ENCODE assay signal across 21 cellular contexts in genomic region chr17:57104461-57105175, GRCh38. TPM values are rescaled to one million over a fixed set of nuclear protein-coding genes. Genes with fewer than 3 reads are reported as not detected.
DNase-seq lines count a peak whose midpoint lies in the region; ATAC-seq, FAIRE-seq and TF ChIP-seq lines count a peak whose summit lies in the region.
"Had no signal": no experiment of that assay in that cellular context is flagged by ENCODE, and none has a peak within 500 bp of the region (broad histone marks: within the 10 kb centered on the region; RNA-seq: fewer than 3 reads in every experiment).

No MANE protein-coding gene starts in this region.

- H3K27me3 Mint-ChIP-seq in CD4-positive, CD25-positive, alpha-beta regulatory T cell, result no peaks in the 10 kb centered on the region
- H3K27me3 Mint-ChIP-seq in astrocyte (ENCODE audit: low read depth, unreplicated experiment), result no peaks in the 10 kb centered on the region

- no peak overlapping the region for H2AFZ ChIP-seq in astrocyte (ENCODE audit: low read depth, low read length)

- no peak overlapping the region for H3K4me3 ChIP-seq in CD4-positive, CD25-positive, alpha-beta regulatory T cell (ENCODE audit: low read depth, low read length)
- H3K4me3 ChIP-seq in astrocyte (ENCODE audit: insufficient read depth, low read depth, low read length) (no peak overlapping the region), body of pancreas (no peak overlapping the region)
- H3K4me3 ChIP-seq: BLaER1 treated with 17β-estradiol and CSF1 and Interleukin-3, amounts not matched to agents 10 nM and 100 nM; right lobe of liver had no signal

- intact Hi-C loops in body of pancreas (cut with DNase I), result no loop called here

- no peak for TF ChIP-seq POLR2A in body of pancreas (IDR thresholded peaks at IDR 0.05)

- H3K27ac ChIP-seq in CD4-positive, CD25-positive, alpha-beta regulatory T cell (ENCODE audit: insufficient read depth, low read length, poor library complexity, severe bottlenecking), result no peak overlapping the region
- H3K27ac ChIP-seq in astrocyte (ENCODE audit: low read depth, low read length) (no peak overlapping the region), body of pancreas (no peak overlapping the region)
- H3K27ac ChIP-seq: BLaER1 treated with 17β-estradiol and CSF1 and Interleukin-3, amounts not matched to agents 10 nM and 100 nM; neutrophil; right lobe of liver had no signal

- no peaks in the 10 kb centered on the region for H3K27me3 ChIP-seq in CD4-positive, CD25-positive, alpha-beta regulatory T cell (ENCODE audit: control insufficient read depth, insufficient read depth, low read length)
- no peaks in the 10 kb centered on the region for H3K27me3 ChIP-seq in astrocyte (ENCODE audit: insufficient read depth, low read length)
- no peaks in the 10 kb centered on the region for H3K27me3 ChIP-seq in body of pancreas
- H3K27me3 ChIP-seq: BLaER1 treated with 17β-estradiol and CSF1 and Interleukin-3, amounts not matched to agents 10 nM and 100 nM; neutrophil; right lobe of liver had no signal

- peaks cover 41% of the 10 kb centered on the region for H4K20me1 ChIP-seq in astrocyte (ENCODE audit: insufficient read depth, low read length)

- no peak for ATAC-seq in CD4-positive, CD25-positive, alpha-beta regulatory T cell (ENCODE audit: low read depth in 2 of 2)
- no peak for ATAC-seq in body of pancreas
- no peak for ATAC-seq in HG03108 (IDR thresholded peaks at IDR 0.05; ENCODE audit: unreplicated experiment)
- ATAC-seq in GM19463 (IDR thresholded peaks at IDR 0.05; ENCODE audit: unreplicated experiment), result no peak
- ATAC-seq: right lobe of liver, Right ventricle myocardium inferior had no signal

- no peak overlapping the region for H3K4me2 ChIP-seq in astrocyte (ENCODE audit: low read length)
- H3K4me2 ChIP-seq: BLaER1 treated with 17β-estradiol and CSF1 and Interleukin-3, amounts not matched to agents 10 nM and 100 nM had no signal

- 89 to 93% methylated on average over 6 to 7 of the region's 7 CpGs for WGBS in body of pancreas, 2 donors

- H3K36me3 ChIP-seq in CD4-positive, CD25-positive, alpha-beta regulatory T cell (ENCODE audit: control insufficient read depth, insufficient read depth, low read length), result peaks cover 16% of the 10 kb centered on the region
- H3K36me3 ChIP-seq in astrocyte (ENCODE audit: insufficient read depth, low read length), result no peaks in the 10 kb centered on the region
- no peaks in the 10 kb centered on the region for H3K36me3 ChIP-seq in body of pancreas (replicated peaks in 1 of 2; ENCODE audit: insufficient read depth in 1 of 2, low read depth in 2 of 2)
- H3K36me3 ChIP-seq: right lobe of liver had no signal

- peak overlapping the region in 2 of 3 donors; percentile 36 to 73 for H3K27ac Mint-ChIP-seq in CD4-positive, CD25-positive, alpha-beta regulatory T cell
- no peak overlapping the region for H3K27ac Mint-ChIP-seq in astrocyte (ENCODE audit: unreplicated experiment)
- H3K27ac Mint-ChIP-seq: mesothelial cell of epicardium; T-helper 1 cell treated with Interleukin-12 subunit alpha and Interleukin-12 subunit beta and Interleukin-4 antibody, amounts not matched to agents 30 μg/mL and 1 μg/mL, for 36 hours had no signal

- H3K4me3 Mint-ChIP-seq in CD4-positive, CD25-positive, alpha-beta regulatory T cell, result no peak overlapping the region
- H3K4me3 Mint-ChIP-seq in astrocyte (ENCODE audit: unreplicated experiment), result no peak overlapping the region
- H3K4me3 Mint-ChIP-seq: mesothelial cell of epicardium; T-helper 1 cell treated with Interleukin-12 subunit alpha and Interleukin-12 subunit beta and Interleukin-4 antibody, amounts not matched to agents 30 μg/mL and 1 μg/mL, for 36 hours had no signal

- DNase-seq in CD4-positive, CD25-positive, alpha-beta regulatory T cell, result no peak
- DNase-seq in HS-5 (ENCODE audit: low read depth), result peak; percentile 43
- peak; percentile 34 for DNase-seq in astrocyte (ENCODE audit: low read depth)
- DNase-seq in myocyte (ENCODE audit: low read depth), result peak; percentile 45
- DNase-seq in body of pancreas, result no peak
- no peak for DNase-seq in putamen (ENCODE audit: low spot score)
- DNase-seq: activated CD4-positive, CD25-positive, alpha-beta regulatory T cell; activated CD8-positive, alpha-beta memory T cell treated with anti-CD3 and anti-CD28 coated beads for 24 hours; DMS53; NCI-H2227 treated with DMSO at 0.1 percent for 48 hours; NK-92 treated with Interleukin-12 subunit alpha and Interleukin-12 subunit beta, amount 100 ng/mL, for 24 hours; right lobe of liver; stimulated activated CD4-positive, alpha-beta T cell treated with anti-CD3 and anti-CD28 coated beads, Interleukin-2, amount 100 ng/mL, for 48 hours had no signal

- no peak overlapping the region for H3K9ac ChIP-seq in astrocyte (ENCODE audit: low read length)
- H3K9ac ChIP-seq: BLaER1 treated with 17β-estradiol and CSF1 and Interleukin-3, amounts not matched to agents 10 nM and 100 nM had no signal

- no peak for FAIRE-seq in astrocyte (lab: Jason Lieb, UNC)
- FAIRE-seq: endothelial cell of umbilical vein had no signal

- no peaks in the 10 kb centered on the region for H3K9me3 ChIP-seq in CD4-positive, CD25-positive, alpha-beta regulatory T cell (ENCODE audit: control insufficient read depth in 2 of 2, low read length in 2 of 2)
- no peaks in the 10 kb centered on the region for H3K9me3 ChIP-seq in astrocyte (ENCODE audit: insufficient read depth, low read depth, low read length)
- no peaks in the 10 kb centered on the region for H3K9me3 ChIP-seq in body of pancreas
- H3K9me3 ChIP-seq: BLaER1 treated with 17β-estradiol and CSF1 and Interleukin-3, amounts not matched to agents 10 nM and 100 nM; neutrophil; right lobe of liver had no signal

- peaks cover 0 to 30% (median 2%) of the 10 kb centered on the region in 4 donors for H3K4me1 Mint-ChIP-seq in CD4-positive, CD25-positive, alpha-beta regulatory T cell
- H3K4me1 Mint-ChIP-seq in astrocyte (ENCODE audit: low read depth, unreplicated experiment), result peaks cover 12% of the 10 kb centered on the region

- H3K4me1 ChIP-seq in CD4-positive, CD25-positive, alpha-beta regulatory T cell (ENCODE audit: control insufficient read depth, insufficient read depth, low read length, poor library complexity, severe bottlenecking), result no peaks in the 10 kb centered on the region
- peaks cover 11% of the 10 kb centered on the region for H3K4me1 ChIP-seq in astrocyte (ENCODE audit: insufficient read depth, low read length)
- H3K4me1 ChIP-seq in body of pancreas, result peaks cover 17% of the 10 kb centered on the region

- peaks cover 2% of the 10 kb centered on the region for H3K79me2 ChIP-seq in astrocyte (ENCODE audit: insufficient read depth, low read length)

- H3K36me3 Mint-ChIP-seq in CD4-positive, CD25-positive, alpha-beta regulatory T cell, result peaks cover 2% of the 10 kb centered on the region
- peaks cover 14% of the 10 kb centered on the region for H3K36me3 Mint-ChIP-seq in astrocyte (ENCODE audit: low read depth, unreplicated experiment)

- TF ChIP-seq CTCF in astrocyte (IDR thresholded peaks at IDR 0.05; ENCODE audit: insufficient read depth, low read depth, low read length) (no peak), body of pancreas (IDR thresholded peaks at IDR 0.05) (no peak)

- no peaks in the 10 kb centered on the region for H3K9me3 Mint-ChIP-seq in CD4-positive, CD25-positive, alpha-beta regulatory T cell
- peaks cover 2% of the 10 kb centered on the region for H3K9me3 Mint-ChIP-seq in astrocyte (ENCODE audit: unreplicated experiment)
- H3K9me3 Mint-ChIP-seq: mesothelial cell of epicardium; T-helper 1 cell treated with Interleukin-12 subunit alpha and Interleukin-12 subunit beta and Interleukin-4 antibody, amounts not matched to agents 30 μg/mL and 1 μg/mL, for 36 hours had no signal

RNA-seq across cellular contexts. Expression of gene AKAP1, which starts 19.6 kb away (rescaled TPM):
- total RNA-seq in CD4-positive, CD25-positive, alpha-beta regulatory T cell, result 27.8 TPM
- polyA plus RNA-seq in CD4-positive, CD25-positive, alpha-beta regulatory T cell, result 10 to 100 TPM in 3 of 4 donors, 1 to 10 TPM in 1; 9.8 to 16.7 (median 14.6) TPM
- total RNA-seq in astrocyte, result 12.1 and 12.5 TPM in 2 replicates
- total RNA-seq in myocyte, result 47.4 and 49.2 TPM in 2 replicates
- polyA plus RNA-seq in myocyte (2012), result 24.1 TPM
- 10 to 100 TPM; 24.4 to 48.5 TPM for total RNA-seq in body of pancreas

Comparison
In these comparisons a context has a peak if more than half of its experiments do, and no peak if none do; other contexts are left out.
1. DNase-seq: peak in HS-5 (single experiment), astrocyte (single experiment) and myocyte (single experiment); none in CD4-positive, CD25-positive, alpha-beta regulatory T cell (0 of 3), body of pancreas (0 of 4) and putamen (single experiment).